38 cellular contexts compared by ENCODE assay signal in the genomic region with DNA sequence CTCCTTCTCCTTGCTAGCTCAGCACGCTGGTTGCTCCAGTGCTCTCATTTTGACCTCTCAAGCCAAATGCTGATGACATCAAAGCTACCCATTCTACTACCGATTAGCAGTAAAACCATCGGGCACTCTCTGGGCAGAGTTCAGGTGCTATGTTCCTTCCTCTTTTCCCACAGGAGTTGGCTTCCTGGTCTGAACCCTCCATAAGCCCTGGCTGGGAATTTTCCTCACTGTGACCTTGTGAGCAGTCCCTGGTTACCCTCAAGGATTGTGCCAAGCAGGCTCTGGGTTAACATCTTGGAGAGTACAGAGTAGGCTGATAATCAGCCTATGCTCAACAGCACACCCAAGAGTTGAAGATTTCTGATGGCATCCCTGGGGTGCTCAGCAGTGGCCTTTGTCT.
"Had no signal": no experiment of that assay in that cellular context is flagged by ENCODE, and none has a peak within 500 bp of the region (broad histone marks: within the 10 kb centered on the region; RNA-seq: fewer than 3 reads in every experiment).

No MANE protein-coding gene starts in this region.

- H3K9me3 ChIP-seq: ascending aorta, breast epithelium had no signal

- H3K36me3 Mint-ChIP-seq: activated CD8-positive, alpha-beta memory T cell treated with anti-CD3 and anti-CD28 coated beads, Interleukin-2, amount 10 ng/mL, durations not matched to agents 7 days and 5 days; activated naive CD4-positive, alpha-beta T cell treated with anti-CD3 and anti-CD28 coated beads, Interleukin-2, amount 10 ng/mL, durations not matched to agents 7 days and 5 days; activated naive CD4-positive, alpha-beta T cell treated with anti-CD3 and anti-CD28 coated beads, Interleukin-2, amount 50 U/mL, for 24 hours; activated naive CD8-positive, alpha-beta T cell; activated naive CD8-positive, alpha-beta T cell treated with anti-CD3 and anti-CD28 coated beads, Interleukin-2, amount 10 ng/mL, durations not matched to agents 7 days and 5 days had no signal

- H3K9me3 Mint-ChIP-seq: activated B cell treated with CpG ODN at 0.5 μM for 24 hours; activated CD4-positive, alpha-beta memory T cell treated with anti-CD3 and anti-CD28 coated beads, Interleukin-2, amount 10 ng/mL, durations not matched to agents 7 days and 5 days; activated CD4-positive, alpha-beta T cell treated with anti-CD3 and anti-CD28 coated beads, Interleukin-2, amount 10 ng/mL, durations not matched to agents 7 days and 5 days; activated naive CD4-positive, alpha-beta T cell treated with anti-CD3 and anti-CD28 coated beads, Interleukin-2, amount 10 ng/mL, durations not matched to agents 7 days and 5 days; activated naive CD4-positive, alpha-beta T cell treated with anti-CD3 and anti-CD28 coated beads, Interleukin-2, amount 50 U/mL, for 24 hours; activated naive CD8-positive, alpha-beta T cell treated with anti-CD3 and anti-CD28 coated beads, Interleukin-2, amount 10 ng/mL, durations not matched to agents 7 days and 5 days; activated naive CD8-positive, alpha-beta T cell treated with anti-CD3 and anti-CD28 coated beads, Interleukin-2, amount 50 U/mL, for 24 hours; activated T-cell treated with anti-CD3 and anti-CD28 coated beads, Interleukin-2, amount 50 U/mL, for 24 hours; activated T-helper 2 cell treated with anti-CD3 and anti-CD28 coated beads, Interferon-gamma antibody, Interleukin-2, Interleukin-4, amounts not matched to agents 10 μg/mL and 5 μg/mL and 100 μg/mL, durations not matched to agents 14 hours and 24 hours and 36 hours; central memory CD8-positive, alpha-beta T cell; T-helper 1 cell treated with Interleukin-12 subunit alpha and Interleukin-12 subunit beta and Interleukin-4 antibody, amounts not matched to agents 30 μg/mL and 1 μg/mL, for 36 hours; T-helper 2 cell treated with Interferon-gamma antibody and Interleukin-4, amounts not matched to agents 5 μg/mL and 100 μg/mL, for 36 hours had no signal

- H3K4me3 Mint-ChIP-seq: activated B cell treated with CpG ODN at 0.5 μM for 24 hours; activated CD4-positive, alpha-beta memory T cell treated with anti-CD3 and anti-CD28 coated beads, Interleukin-2, amount 10 ng/mL, durations not matched to agents 7 days and 5 days; activated CD4-positive, alpha-beta T cell treated with anti-CD3 and anti-CD28 coated beads, Interleukin-2, amount 10 ng/mL, durations not matched to agents 7 days and 5 days; activated CD8-positive, alpha-beta memory T cell treated with anti-CD3 and anti-CD28 coated beads, Interleukin-2, amount 10 ng/mL, durations not matched to agents 7 days and 5 days; activated CD8-positive, alpha-beta T cell treated with anti-CD3 and anti-CD28 coated beads, Interleukin-2, amount 10 ng/mL, durations not matched to agents 7 days and 5 days; activated naive CD4-positive, alpha-beta T cell treated with anti-CD3 and anti-CD28 coated beads, Interleukin-2, amount 10 ng/mL, durations not matched to agents 7 days and 5 days; activated naive CD4-positive, alpha-beta T cell treated with anti-CD3 and anti-CD28 coated beads, Interleukin-2, amount 50 U/mL, for 24 hours; activated naive CD8-positive, alpha-beta T cell; activated naive CD8-positive, alpha-beta T cell treated with anti-CD3 and anti-CD28 coated beads, Interleukin-2, amount 10 ng/mL, durations not matched to agents 7 days and 5 days; activated naive CD8-positive, alpha-beta T cell treated with anti-CD3 and anti-CD28 coated beads, Interleukin-2, amount 50 U/mL, for 24 hours; activated T-cell treated with anti-CD3 and anti-CD28 coated beads, Interleukin-2, amount 50 U/mL, for 24 hours; central memory CD8-positive, alpha-beta T cell; T-helper 1 cell treated with Interleukin-12 subunit alpha and Interleukin-12 subunit beta and Interleukin-4 antibody, amounts not matched to agents 30 μg/mL and 1 μg/mL, for 36 hours; T-helper 2 cell treated with Interferon-gamma antibody and Interleukin-4, amounts not matched to agents 5 μg/mL and 100 μg/mL, for 36 hours had no signal

- FAIRE-seq: TTC549 had no signal

- DNase-seq: activated B cell treated with CpG ODN at 0.5 μM for 24 hours; activated CD4-positive, alpha-beta memory T cell treated with anti-CD3 and anti-CD28 coated beads, Interleukin-2, amount 10 ng/mL, durations not matched to agents 7 days and 5 days; activated CD4-positive, alpha-beta T cell treated with anti-CD3 and anti-CD28 coated beads for 48 hours; activated CD4-positive, alpha-beta T cell treated with anti-CD3 and anti-CD28 coated beads, Interleukin-2, amount 10 ng/mL, durations not matched to agents 7 days and 5 days; activated CD4-positive, alpha-beta T cell treated with anti-CD3 and anti-CD28 coated beads, Interleukin-2, amount 50 U/mL, for 48 hours; activated CD4-positive, CD25-positive, alpha-beta regulatory T cell treated with anti-CD3 and anti-CD28 coated beads, Interleukin-2, amount 50 U/mL, for 72 hours; activated CD8-positive, alpha-beta memory T cell treated with anti-CD3 and anti-CD28 coated beads for 24 hours; activated CD8-positive, alpha-beta memory T cell treated with anti-CD3 and anti-CD28 coated beads, Interleukin-2, amount 10 ng/mL, durations not matched to agents 7 days and 5 days; activated CD8-positive, alpha-beta memory T cell treated with anti-CD3 and anti-CD28 coated beads, Interleukin-2, amount 50 U/mL, for 48 hours; activated CD8-positive, alpha-beta T cell treated with anti-CD3 and anti-CD28 coated beads, Interleukin-2, amount 10 ng/mL, durations not matched to agents 7 days and 5 days; activated effector memory CD4-positive, alpha-beta T cell treated with Interleukin-2 at 50 U/mL for 16 hours; activated gamma-delta T cell; activated naive CD4-positive, alpha-beta T cell treated with anti-CD3 and anti-CD28 coated beads, Interleukin-2, amount 10 ng/mL, durations not matched to agents 7 days and 5 days; activated naive CD4-positive, alpha-beta T cell treated with Interleukin-2 at 50 U/mL for 16 hours; activated naive CD8-positive, alpha-beta T cell treated with anti-CD3 and anti-CD28 coated beads, Interleukin-2, amount 10 ng/mL, durations not matched to agents 7 days and 5 days; activated naive CD8-positive, alpha-beta T cell treated with anti-CD3 and anti-CD28 coated beads, Interleukin-2, amount 50 U/mL, for 24 hours; activated T-cell treated with anti-CD3 and anti-CD28 coated beads, Interleukin-2, amount 50 U/mL, for 24 hours; activated T-cell treated with anti-CD3 and anti-CD28 coated beads, Interleukin-2, amount 50 U/mL, for 48 hours; amygdala; anterior cingulate cortex; brain microvascular endothelial cell; caudate nucleus; cerebellar nuclear complex; SW 1271; T-helper 1 cell; T-helper 2 cell; T-helper 9 cell; WERI-Rb-1 had no signal

- H3K4me1 ChIP-seq: ascending aorta, breast epithelium had no signal

- H3K27me3 ChIP-seq: ascending aorta, brain microvascular endothelial cell, breast epithelium, cardiac muscle cell had no signal

- H3K4me1 Mint-ChIP-seq: activated B cell treated with CpG ODN at 0.5 μM for 24 hours; activated CD4-positive, alpha-beta memory T cell treated with anti-CD3 and anti-CD28 coated beads, Interleukin-2, amount 10 ng/mL, durations not matched to agents 7 days and 5 days; activated CD4-positive, alpha-beta T cell treated with anti-CD3 and anti-CD28 coated beads, Interleukin-2, amount 10 ng/mL, durations not matched to agents 7 days and 5 days; activated CD8-positive, alpha-beta memory T cell treated with anti-CD3 and anti-CD28 coated beads, Interleukin-2, amount 10 ng/mL, durations not matched to agents 7 days and 5 days; activated naive CD4-positive, alpha-beta T cell treated with anti-CD3 and anti-CD28 coated beads, Interleukin-2, amount 10 ng/mL, durations not matched to agents 7 days and 5 days; activated naive CD4-positive, alpha-beta T cell treated with anti-CD3 and anti-CD28 coated beads, Interleukin-2, amount 50 U/mL, for 24 hours; activated naive CD8-positive, alpha-beta T cell treated with anti-CD3 and anti-CD28 coated beads, Interleukin-2, amount 10 ng/mL, durations not matched to agents 7 days and 5 days; activated naive CD8-positive, alpha-beta T cell treated with anti-CD3 and anti-CD28 coated beads, Interleukin-2, amount 50 U/mL, for 24 hours; central memory CD8-positive, alpha-beta T cell had no signal

- H3K27ac Mint-ChIP-seq: activated B cell treated with CpG ODN at 0.5 μM for 24 hours; activated CD4-positive, alpha-beta memory T cell treated with anti-CD3 and anti-CD28 coated beads, Interleukin-2, amount 10 ng/mL, durations not matched to agents 7 days and 5 days; activated CD4-positive, alpha-beta T cell treated with anti-CD3 and anti-CD28 coated beads, Interleukin-2, amount 10 ng/mL, durations not matched to agents 7 days and 5 days; activated CD8-positive, alpha-beta memory T cell treated with anti-CD3 and anti-CD28 coated beads, Interleukin-2, amount 10 ng/mL, durations not matched to agents 7 days and 5 days; activated CD8-positive, alpha-beta T cell treated with anti-CD3 and anti-CD28 coated beads, Interleukin-2, amount 10 ng/mL, durations not matched to agents 7 days and 5 days; activated naive CD4-positive, alpha-beta T cell treated with anti-CD3 and anti-CD28 coated beads, Interleukin-2, amount 10 ng/mL, durations not matched to agents 7 days and 5 days; activated naive CD4-positive, alpha-beta T cell treated with anti-CD3 and anti-CD28 coated beads, Interleukin-2, amount 50 U/mL, for 24 hours; activated naive CD8-positive, alpha-beta T cell; activated naive CD8-positive, alpha-beta T cell treated with anti-CD3 and anti-CD28 coated beads, Interleukin-2, amount 10 ng/mL, durations not matched to agents 7 days and 5 days; activated naive CD8-positive, alpha-beta T cell treated with anti-CD3 and anti-CD28 coated beads, Interleukin-2, amount 50 U/mL, for 24 hours; activated T-cell treated with anti-CD3 and anti-CD28 coated beads, Interleukin-2, amount 50 U/mL, for 24 hours; activated T-helper 2 cell treated with anti-CD3 and anti-CD28 coated beads, Interferon-gamma antibody, Interleukin-2, Interleukin-4, amounts not matched to agents 10 μg/mL and 5 μg/mL and 100 μg/mL, durations not matched to agents 14 hours and 24 hours and 36 hours; T-helper 1 cell treated with Interleukin-12 subunit alpha and Interleukin-12 subunit beta and Interleukin-4 antibody, amounts not matched to agents 30 μg/mL and 1 μg/mL, for 36 hours; T-helper 2 cell treated with Interferon-gamma antibody and Interleukin-4, amounts not matched to agents 5 μg/mL and 100 μg/mL, for 36 hours had no signal

- H3K4me3 ChIP-seq: ascending aorta, breast epithelium, cardiac muscle cell had no signal

- ATAC-seq: activated CD8-positive, alpha-beta memory T cell treated with anti-CD3 and anti-CD28 coated beads, Interleukin-2, amount 10 ng/mL, durations not matched to agents 7 days and 5 days; activated CD8-positive, alpha-beta T cell treated with anti-CD3 and anti-CD28 coated beads, Interleukin-2, amount 10 ng/mL, durations not matched to agents 7 days and 5 days; activated naive CD8-positive, alpha-beta T cell treated with anti-CD3 and anti-CD28 coated beads, Interleukin-2, amount 50 U/mL, for 24 hours had no signal

- H3K27me3 Mint-ChIP-seq: activated B cell treated with CpG ODN at 0.5 μM for 24 hours; activated CD4-positive, alpha-beta memory T cell treated with anti-CD3 and anti-CD28 coated beads, Interleukin-2, amount 10 ng/mL, durations not matched to agents 7 days and 5 days; activated CD4-positive, alpha-beta T cell treated with anti-CD3 and anti-CD28 coated beads, Interleukin-2, amount 10 ng/mL, durations not matched to agents 7 days and 5 days; activated naive CD4-positive, alpha-beta T cell treated with anti-CD3 and anti-CD28 coated beads, Interleukin-2, amount 10 ng/mL, durations not matched to agents 7 days and 5 days; activated naive CD4-positive, alpha-beta T cell treated with anti-CD3 and anti-CD28 coated beads, Interleukin-2, amount 50 U/mL, for 24 hours; activated naive CD8-positive, alpha-beta T cell treated with anti-CD3 and anti-CD28 coated beads, Interleukin-2, amount 10 ng/mL, durations not matched to agents 7 days and 5 days; activated naive CD8-positive, alpha-beta T cell treated with anti-CD3 and anti-CD28 coated beads, Interleukin-2, amount 50 U/mL, for 24 hours had no signal

- H3K36me3 ChIP-seq: ascending aorta, brain microvascular endothelial cell, breast epithelium, cardiac muscle cell, WERI-Rb-1 had no signal

- H3K27ac ChIP-seq: ascending aorta, brain microvascular endothelial cell, breast epithelium, cardiac muscle cell, WERI-Rb-1 had no signal
